16 cellular contexts compared by ENCODE assay signal in the genomic region with DNA sequence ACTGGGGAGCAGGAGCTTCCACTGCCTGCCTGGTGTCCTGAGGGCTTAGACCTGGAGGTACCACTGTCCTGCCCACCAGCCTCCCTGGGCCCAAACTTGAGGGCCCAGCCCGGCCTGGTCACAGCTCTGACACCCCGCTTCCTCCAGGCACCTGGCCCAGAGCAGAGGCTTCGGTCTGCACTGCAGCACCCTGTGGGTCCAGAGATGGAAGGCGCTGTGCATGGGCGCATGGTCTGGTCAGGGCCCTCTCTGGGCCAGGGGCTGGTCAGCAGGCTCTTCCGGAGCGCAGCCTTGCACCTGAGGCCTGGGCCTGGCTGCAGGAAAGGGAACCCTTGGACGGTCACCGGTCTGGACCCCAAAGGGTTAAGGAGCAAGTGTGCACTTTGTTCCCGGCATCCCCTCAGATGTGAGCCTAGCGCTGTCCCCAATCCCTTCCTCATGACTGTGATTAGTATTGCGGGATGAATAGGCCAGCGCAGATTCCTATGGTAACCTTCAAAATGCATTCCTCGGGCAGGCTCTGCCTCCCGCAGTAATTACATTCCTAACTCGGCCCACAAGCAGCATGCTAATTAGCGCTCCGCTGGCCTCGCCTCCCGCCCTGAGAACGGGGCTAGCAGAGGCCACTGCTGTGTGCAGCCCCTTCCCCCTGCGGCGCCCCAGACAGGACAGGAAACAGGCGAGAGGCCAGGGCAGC. TPM values are rescaled to one million over a fixed set of nuclear protein-coding genes. Genes with fewer than 3 reads are reported as not detected.
DNase-seq lines count a peak whose midpoint lies in the region; ATAC-seq, FAIRE-seq and TF ChIP-seq lines count a peak whose summit lies in the region.
"Had no signal": no experiment of that assay in that cellular context is flagged by ENCODE, and none has a peak within 500 bp of the region (broad histone marks: within the 10 kb centered on the region; RNA-seq: fewer than 3 reads in every experiment).

No MANE protein-coding gene starts in this region.

- no peaks in the 10 kb centered on the region for H3K79me2 ChIP-seq in GM23248 (ENCODE audit: insufficient read depth)

- H3K27me3 Mint-ChIP-seq in activated CD4-positive, alpha-beta T cell treated with anti-CD3 and anti-CD28 coated beads, Interleukin-2, amount 10 ng/mL, durations not matched to agents 24 days and 14 days = no peaks in the 10 kb centered on the region

- TF ChIP-seq CTCF in ascending aorta (IDR thresholded peaks at IDR 0.05) = no peak
- no peak for TF ChIP-seq CTCF in pancreas (IDR thresholded peaks at IDR 0.05)
- no peak for TF ChIP-seq CTCF in left ventricle myocardium inferior (IDR thresholded peaks at IDR 0.05; ENCODE audit: borderline replicate concordance)

- no peak overlapping the region for H3K9ac ChIP-seq in GM23248

- H3K4me1 Mint-ChIP-seq in activated CD4-positive, alpha-beta T cell treated with anti-CD3 and anti-CD28 coated beads, Interleukin-2, amount 10 ng/mL, durations not matched to agents 24 days and 14 days = no peaks in the 10 kb centered on the region

- WGBS in GM23248 (ENCODE audit: low coverage in 1 of 2, low lambda C conversion rate in 2 of 2, missing lambda C conversion rate in 2 of 2), 2 experiments = 24 to 26% methylated on average over 22 to 24 of the region's 24 CpGs
- 69 to 75% methylated on average over 24 of the region's 24 CpGs for WGBS in pancreas, 2 donors

- FAIRE-seq in pancreas (lab: Jason Lieb, UNC) = no peak

- no peaks in the 10 kb centered on the region for H3K36me3 ChIP-seq in GM23248 (ENCODE audit: low read depth)
- H3K36me3 ChIP-seq in ascending aorta = peaks cover 0 to 6% of the 10 kb centered on the region in 2 donors
- H3K36me3 ChIP-seq in pancreas = no peaks in the 10 kb centered on the region
- H3K36me3 ChIP-seq in left ventricle myocardium inferior = peaks cover 7% of the 10 kb centered on the region
- H3K36me3 ChIP-seq: breast epithelium, MG63, sigmoid colon had no signal

- H3K4me1 ChIP-seq in GM23248 (ENCODE audit: insufficient read depth) = no peaks in the 10 kb centered on the region
- peaks cover 10 to 45% of the 10 kb centered on the region in 2 donors for H3K4me1 ChIP-seq in ascending aorta
- H3K4me1 ChIP-seq in pancreas = peaks cover 0 to 3% (median 3%) of the 10 kb centered on the region in 3 donors
- H3K4me1 ChIP-seq in left ventricle myocardium inferior = peaks cover 41% of the 10 kb centered on the region
- H3K4me1 ChIP-seq: breast epithelium, sigmoid colon had no signal

- H3K4me2 ChIP-seq in GM23248 (ENCODE audit: unreplicated experiment) = no peak overlapping the region

- H3K9me3 Mint-ChIP-seq in activated CD4-positive, alpha-beta T cell treated with anti-CD3 and anti-CD28 coated beads, Interleukin-2, amount 10 ng/mL, durations not matched to agents 24 days and 14 days = no peaks in the 10 kb centered on the region
- H3K9me3 Mint-ChIP-seq: activated T-cell treated with anti-CD3 and anti-CD28 coated beads, Interleukin-2, amount 50 U/mL, for 72 hours had no signal

- no peak overlapping the region for H3K4me3 ChIP-seq in GM23248
- no peak overlapping the region for H3K4me3 ChIP-seq in ascending aorta
- no peak overlapping the region for H3K4me3 ChIP-seq in pancreas
- H3K4me3 ChIP-seq in left ventricle myocardium inferior = no peak overlapping the region
- H3K4me3 ChIP-seq: breast epithelium, MG63, sigmoid colon had no signal

- H3K9me3 ChIP-seq in GM23248 (ENCODE audit: low read depth) (no peaks in the 10 kb centered on the region), ascending aorta (no peaks in the 10 kb centered on the region), pancreas (no peaks in the 10 kb centered on the region), left ventricle myocardium inferior (replicated peaks) (peaks cover 11% of the 10 kb centered on the region)
- H3K9me3 ChIP-seq: MG63 had no signal

- no peak overlapping the region for H2AFZ ChIP-seq in GM23248

- H3F3A ChIP-seq in GM23248 (ENCODE audit: insufficient read depth) = no peaks in the 10 kb centered on the region

- DNase-seq in GM23248 (peak; percentile 17), ascending aorta (ENCODE audit: low spot score in 2 of 2) (no peak), iPS DF 19.7 (ENCODE audit: low read depth, low spot score) (peak; percentile 63), pancreas (peak in 3 of 6 donors; percentile 35 to 60 (median 59)), left ventricle myocardium inferior (no peak), NCI-H2029 (lab: John Stamatoyannopoulos, UW) (no peak)
- DNase-seq in activated CD4-positive, alpha-beta T cell treated with anti-CD3 and anti-CD28 coated beads, Interleukin-2, amount 10 ng/mL, durations not matched to agents 24 days and 14 days = no peak
- DNase-seq: activated T-cell treated with anti-CD3 and anti-CD28 coated beads, Interleukin-2, amount 50 U/mL, for 72 hours; EL; erythroblast; GOT3; MG63; sigmoid colon had no signal

- H3K27ac ChIP-seq in GM23248 (no peak overlapping the region), ascending aorta (peak overlapping the region; percentile 1 to 35), pancreas (peak overlapping the region in 2 of 4 donors; percentile 18 to 22), left ventricle myocardium inferior (replicated peaks) (no peak overlapping the region)
- H3K27ac ChIP-seq: breast epithelium, sigmoid colon had no signal

- H3K4me3 Mint-ChIP-seq in activated CD4-positive, alpha-beta T cell treated with anti-CD3 and anti-CD28 coated beads, Interleukin-2, amount 10 ng/mL, durations not matched to agents 24 days and 14 days = no peak overlapping the region
- H3K4me3 Mint-ChIP-seq: activated T-cell treated with anti-CD3 and anti-CD28 coated beads, Interleukin-2, amount 50 U/mL, for 72 hours had no signal

- in situ Hi-C loops in GM23248 (cut with MboI) = no loop called here

- intact Hi-C loops in ascending aorta (cut with DNase I) = no loop called here
- intact Hi-C loops in pancreas (cut with DNase I) = no loop called here
- intact Hi-C loops in activated CD4-positive, alpha-beta T cell treated with anti-CD3 and anti-CD28 coated beads, Interleukin-2, amount 10 ng/mL, durations not matched to agents 24 days and 14 days (cut with micrococcal nuclease) = no loop called here
- intact Hi-C loops in left ventricle myocardium inferior (cut with micrococcal nuclease) = no loop called here

- H3K9me2 ChIP-seq in GM23248 (ENCODE audit: insufficient read depth) = no peaks in the 10 kb centered on the region

- H3K36me3 Mint-ChIP-seq in activated CD4-positive, alpha-beta T cell treated with anti-CD3 and anti-CD28 coated beads, Interleukin-2, amount 10 ng/mL, durations not matched to agents 24 days and 14 days (ENCODE audit: low read depth) = no peaks in the 10 kb centered on the region

- ATAC-seq in pancreas = peak; percentile 33 to 79 (median 60)
- no peak for ATAC-seq in GM21576 (IDR thresholded peaks at IDR 0.05; ENCODE audit: unreplicated experiment)
- ATAC-seq: activated CD4-positive, CD25-positive, alpha-beta regulatory T cell treated with anti-CD3 and anti-CD28 coated beads, Interleukin-2, amount 50 U/mL, for 24 hours; activated T-cell treated with anti-CD3 and anti-CD28 coated beads, Interleukin-2, amount 50 U/mL, for 72 hours had no signal

- no peaks in the 10 kb centered on the region for H4K20me1 ChIP-seq in GM23248 (ENCODE audit: insufficient read depth)

- peaks cover 16% of the 10 kb centered on the region for H3K27me3 ChIP-seq in GM23248 (replicated peaks; ENCODE audit: insufficient read depth)
- H3K27me3 ChIP-seq in ascending aorta = no peaks in the 10 kb centered on the region
- no peaks in the 10 kb centered on the region for H3K27me3 ChIP-seq in pancreas
- peaks cover 16% of the 10 kb centered on the region for H3K27me3 ChIP-seq in left ventricle myocardium inferior (ENCODE audit: low read depth)
- H3K27me3 ChIP-seq: MG63 had no signal

- H3K27ac Mint-ChIP-seq in activated CD4-positive, alpha-beta T cell treated with anti-CD3 and anti-CD28 coated beads, Interleukin-2, amount 10 ng/mL, durations not matched to agents 24 days and 14 days = no peak overlapping the region
- H3K27ac Mint-ChIP-seq: activated T-cell treated with anti-CD3 and anti-CD28 coated beads, Interleukin-2, amount 50 U/mL, for 72 hours had no signal

RNA-seq across cellular contexts. Expression of a gene that starts 36.3 kb away (rescaled TPM):
- total RNA-seq in GM23248 (2014; rRNA removed; shearing (Covaris generic)) = not detected in 2 replicates
- polyA plus RNA-seq in GM23248 (2016; fragmentation: Nextera tagmentation; extraction: Ambion mirVana) (0.18 TPM in 1 of 2 replicates, not detected in the other), pancreas (10 to 100 TPM in 1 of 2 donors, 1 to 10 TPM in 1; 6.6 to 19.2 TPM)
- total RNA-seq in ascending aorta (84.2 TPM), pancreas (10 to 100 TPM; 10.7 to 19.1 (median 14.9) TPM), left ventricle myocardium inferior (16.6 TPM)
- not detected in 2 replicates for total RNA-seq in activated CD4-positive, alpha-beta T cell treated with anti-CD3 and anti-CD28 coated beads, Interleukin-2, amount 10 ng/mL, durations not matched to agents 24 days and 14 days

Comparison
In these comparisons a context has a peak if more than half of its experiments do, and no peak if none do; other contexts are left out.
1. DNase-seq: peak in GM23248 (single experiment) and iPS DF 19.7 (single experiment); none in ascending aorta (0 of 2), activated CD4-positive, alpha-beta T cell treated with anti-CD3 and anti-CD28 coated beads, Interleukin-2, amount 10 ng/mL, durations not matched to agents 24 days and 14 days (single experiment), left ventricle myocardium inferior (single experiment) and NCI-H2029 (single experiment).
2. H3K27ac ChIP-seq: peak in ascending aorta (2 of 2); none in GM23248 (single experiment) and left ventricle myocardium inferior (single experiment).
3. RNA of a gene that starts 36.3 kb away (total RNA-seq): 84.2 TPM in ascending aorta (single experiment), 16.6 TPM in left ventricle myocardium inferior (single experiment) and 10.7 to 19.1 TPM in pancreas; not detected in GM23248 and not detected in activated CD4-positive, alpha-beta T cell treated with anti-CD3 and anti-CD28 coated beads, Interleukin-2, amount 10 ng/mL, durations not matched to agents 24 days and 14 days; every median in the first group is over 10 times any median in the second.